In genomic region chr11:106022795-106023275, GRCh38 we compare ENCODE assay signal across 8 cellular contexts. TPM values are rescaled to one million over a fixed set of nuclear protein-coding genes. Genes with fewer than 3 reads are reported as not detected.
DNase-seq lines count a peak whose midpoint lies in the region; ATAC-seq, FAIRE-seq and TF ChIP-seq lines count a peak whose summit lies in the region.

No MANE protein-coding gene starts in this region.

- H3K36me3 Mint-ChIP-seq in T-cell = peaks cover 16% of the 10 kb centered on the region

- H3K27me3 ChIP-seq in fibroblast of lung (ENCODE audit: control insufficient read depth, insufficient read depth, low read length) = no peaks in the 10 kb centered on the region
- H3K27me3 ChIP-seq in psoas muscle (ENCODE audit: insufficient read depth in 3 of 3, low read length in 2 of 3) = peaks cover 0 to 2% (median 0%) of the 10 kb centered on the region in 3 donors

- FAIRE-seq in RCC 7860 (lab: Jason Lieb, UNC) = no peak

- WGBS in psoas muscle, 3 donors = 87 to 93% (median 92%) methylated on average over 7 of the region's 7 CpGs

- CTCF ChIA-PET in T-cell (lab: Charles Lee) = interaction anchor here in 1 of 2 donors (0.6 kb wide), 1 partner anchor 53 kb away, joined by 3 read pairs; no protein-coding TSS in a partner anchor

- H2AFZ ChIP-seq in fibroblast of lung (ENCODE audit: low read length) = peak overlapping the region; percentile 89

- no peaks in the 10 kb centered on the region for H3K4me1 ChIP-seq in fibroblast of lung (ENCODE audit: control insufficient read depth, extremely low read depth, insufficient read depth, low read length)
- peaks cover 22% of the 10 kb centered on the region for H3K4me1 ChIP-seq in psoas muscle

- H3K27ac Mint-ChIP-seq in T-cell = peak overlapping the region; percentile 89 to 91

- TF ChIP-seq CTCF in fibroblast of lung (conservative IDR thresholded peaks at IDR 0.05 in 1 of 2, IDR thresholded peaks at IDR 0.05 in 1 of 2; ENCODE audit: low read depth in 1 of 2, low read length in 2 of 2) = no peak
- no peak for TF ChIP-seq CTCF in psoas muscle (IDR thresholded peaks at IDR 0.05)

- no peak for DNase-seq in T-cell
- no peak for DNase-seq in fibroblast of lung (ENCODE audit: low read depth in 2 of 2)
- DNase-seq in psoas muscle = no peak
- no peak for DNase-seq in RCC 7860 (ENCODE audit: low spot score)
- DNase-seq in LoVo (ENCODE audit: low spot score) = no peak
- no peak for DNase-seq in DMS114 treated with DMSO at 0.1 percent for 48 hours (lab: John Stamatoyannopoulos, UW; ENCODE audit: unreplicated experiment)

- peak overlapping the region; percentile 83 for H3K4me2 ChIP-seq in fibroblast of lung (ENCODE audit: extremely low read depth, insufficient read depth, low read length)

- H3K9me3 ChIP-seq in fibroblast of lung (ENCODE audit: control insufficient read depth, insufficient read depth, low read depth, low read length) (no peaks in the 10 kb centered on the region), psoas muscle (no peaks in the 10 kb centered on the region)

- H3K9ac ChIP-seq in fibroblast of lung (ENCODE audit: insufficient read depth, low read length) = no peak overlapping the region

- peak overlapping the region; percentile 66 for H3K4me3 ChIP-seq in GM08714 (ENCODE audit: low read length)
- H3K4me3 ChIP-seq in fibroblast of lung (replicated peaks in 1 of 4; ENCODE audit: control extremely low read depth in 1 of 4, insufficient read depth in 1 of 4, low read depth in 3 of 4, low read length in 4 of 4) = peak overlapping the region; percentile 46 to 91 (median 64)
- peak overlapping the region; percentile 95 for H3K4me3 ChIP-seq in psoas muscle

- H3K27ac ChIP-seq in fibroblast of lung (ENCODE audit: insufficient read depth, low read length) (peak overlapping the region; percentile 62), psoas muscle (peak overlapping the region; percentile 75)

- POLR2A ChIA-PET in T-cell (lab: Charles Lee) = no interaction called here

- ATAC-seq in T-cell (replicated peaks in 1 of 4) (no peak), psoas muscle (no peak), HG03571 (IDR thresholded peaks at IDR 0.05; ENCODE audit: unreplicated experiment) (no peak)

- H3K9me3 Mint-ChIP-seq in T-cell = peaks cover 4 to 13% (median 7%) of the 10 kb centered on the region in 3 donors

- H4K20me1 ChIP-seq in fibroblast of lung (ENCODE audit: control insufficient read depth, extremely low read depth, insufficient read depth, low read length) = no peaks in the 10 kb centered on the region

- H3K79me2 ChIP-seq in fibroblast of lung (ENCODE audit: control insufficient read depth, insufficient read depth, low read length) = peaks cover 21% of the 10 kb centered on the region

- H3K36me3 ChIP-seq in fibroblast of lung (ENCODE audit: control insufficient read depth, insufficient read depth, low read length) (no peaks in the 10 kb centered on the region), psoas muscle (ENCODE audit: insufficient read depth in 1 of 2, low read depth in 1 of 2) (no peaks in the 10 kb centered on the region)

- intact Hi-C loops in psoas muscle (cut with DNase I) = loop anchor here (2.0 kb wide), 1 partner anchor 54 kb away; the partner anchor contains the start of genes AASDHPPT (in 2 of the 2) and KBTBD3 (in 2 of the 2)

- H3K4me1 Mint-ChIP-seq in T-cell = peaks cover 45 to 49% (median 48%) of the 10 kb centered on the region in 3 donors

- peaks cover 3 to 8% of the 10 kb centered on the region in 2 donors for H3K27me3 Mint-ChIP-seq in T-cell

- peak overlapping the region; percentile 85 to 97 (median 95) for H3K4me3 Mint-ChIP-seq in T-cell

RNA-seq across cellular contexts. Expression of gene MSANTD4, which starts 0.8 kb away (rescaled TPM):
- total RNA-seq in T-cell = 10 to 100 TPM in 3 of 5 donors, 1 to 10 TPM in 2; 7.9 to 20.2 (median 13.3) TPM
- 49.1 and 57.6 TPM in 2 replicates for total RNA-seq in fibroblast of lung
- polyA plus RNA-seq in fibroblast of lung = 17.4 and 21.3 TPM in 2 replicates
- polyA plus RNA-seq in fibroblast of lung (2012) = 13.6 and 17.6 TPM in 2 replicates
- 0.59 and 1.5 TPM in 2 replicates for polyA minus RNA-seq in fibroblast of lung (ENCODE audit: low replicate concordance)
- total RNA-seq in psoas muscle = 10 to 100 TPM in 3 of 4 donors, 1 to 10 TPM in 1; 9.7 to 31.3 (median 17.1) TPM
- 10 to 100 TPM in 2 of 3 donors, 1 to 10 TPM in 1; 9.9 to 24.2 (median 13.7) TPM for polyA plus RNA-seq in psoas muscle

RNA-seq across cellular contexts. Expression of gene KBTBD3, which starts 54.3 kb away (rescaled TPM):
- 10 to 100 TPM in 4 of 5 donors, 1 to 10 TPM in 1; 4.3 to 16.5 (median 11.5) TPM for total RNA-seq in T-cell
- total RNA-seq in fibroblast of lung = 4.9 and 12.4 TPM in 2 replicates
- polyA plus RNA-seq in fibroblast of lung = 2.2 and 2.5 TPM in 2 replicates
- 2.9 and 3.7 TPM in 2 replicates for polyA plus RNA-seq in fibroblast of lung (2012)
- polyA minus RNA-seq in fibroblast of lung (ENCODE audit: low replicate concordance) = 7.9 TPM in 1 of 2 replicates, not detected in the other
- total RNA-seq in psoas muscle = 1 to 10 TPM; 2.2 to 4.6 (median 3.8) TPM
- polyA plus RNA-seq in psoas muscle = 1 to 10 TPM in 2 of 3 donors, under 1 TPM in 1; 0.89 to 3.2 (median 1.1) TPM

RNA-seq across cellular contexts. Expression of gene AASDHPPT, which starts 54.6 kb away (rescaled TPM):
- total RNA-seq in T-cell = 10 to 100 TPM; 17.8 to 33.0 (median 31.1) TPM
- total RNA-seq in fibroblast of lung = 42.1 and 55.0 TPM in 2 replicates
- 34.1 and 37.9 TPM in 2 replicates for polyA plus RNA-seq in fibroblast of lung
- 21.3 and 25.1 TPM in 2 replicates for polyA plus RNA-seq in fibroblast of lung (2012)
- 2.8 and 7.9 TPM in 2 replicates for polyA minus RNA-seq in fibroblast of lung (ENCODE audit: low replicate concordance)
- 10 to 100 TPM; 25.0 to 40.1 (median 36.2) TPM for total RNA-seq in psoas muscle
- polyA plus RNA-seq in psoas muscle = 10 to 100 TPM; 18.0 to 23.3 (median 20.1) TPM
